ENCODE assay signal across 11 cellular contexts in genomic region chr4:139808381-139809206, GRCh38.
DNase-seq lines count a peak whose midpoint lies in the region; ATAC-seq and TF ChIP-seq lines count a peak whose summit lies in the region.
"Had no signal": no experiment of that assay in that cellular context is flagged by ENCODE, and none has a peak within 500 bp of the region (broad histone marks: within the 10 kb centered on the region; RNA-seq: fewer than 3 reads in every experiment).

No MANE protein-coding gene starts in this region.

- H3K79me2 ChIP-seq in mammary epithelial cell (ENCODE audit: insufficient read depth, low read length) (no peaks in the 10 kb centered on the region), PC-3 (ENCODE audit: low read length) (no peaks in the 10 kb centered on the region)

- no peaks in the 10 kb centered on the region for H3K9me2 ChIP-seq in PC-3 (replicated peaks; ENCODE audit: low read length)

- intact Hi-C loops in left ventricle myocardium inferior (cut with micrococcal nuclease): no loop called here
- intact Hi-C loops in mammary epithelial cell (cut with micrococcal nuclease): no loop called here
- intact Hi-C loops in PC-3 (cut with micrococcal nuclease): no loop called here

- H3K9ac ChIP-seq in mammary epithelial cell (ENCODE audit: insufficient read depth, low read length): no peak overlapping the region
- no peak overlapping the region for H3K9ac ChIP-seq in PC-3 (ENCODE audit: low read length)

- no peaks in the 10 kb centered on the region for H3F3A ChIP-seq in PC-3 (ENCODE audit: low read length, unreplicated experiment)

- H3K4me1 ChIP-seq in left ventricle myocardium inferior (peaks cover 17% of the 10 kb centered on the region), mammary epithelial cell (ENCODE audit: insufficient read depth, low read length) (no peaks in the 10 kb centered on the region), PC-3 (ENCODE audit: insufficient read depth, low read length) (no peaks in the 10 kb centered on the region)

- TF ChIP-seq CTCF in left ventricle myocardium inferior (IDR thresholded peaks at IDR 0.05; ENCODE audit: borderline replicate concordance) (no peak), GM13977 (IDR thresholded peaks at IDR 0.05; ENCODE audit: extremely low read depth, insufficient read depth, missing control alignments) (no peak), mammary epithelial cell (conservative IDR thresholded peaks at IDR 0.05 in 1 of 2, IDR thresholded peaks at IDR 0.05 in 1 of 2; ENCODE audit: extremely low read depth in 1 of 2, insufficient read depth in 1 of 2, low read depth in 1 of 2, low read length in 2 of 2) (no peak), PC-3 (conservative IDR thresholded peaks at IDR 0.05; ENCODE audit: low read depth, low read length) (no peak)

- WGBS in mammary epithelial cell (ENCODE audit: low coverage, missing lambda C conversion rate): 75% methylated on average over 7 of the region's 7 CpGs

- in situ Hi-C loops in GM13977 (cut with MboI; ENCODE audit: low pct_unique_long_range_greater_than_20kb, low sequenced_read_pairs, unreplicated experiment): no loop called here
- in situ Hi-C loops in mammary epithelial cell (cut with MboI; ENCODE audit: low sequenced_read_pairs in 2 of 2): no loop called here

- CTCF ChIA-PET in mammary epithelial cell (lab: Charles Lee; ENCODE audit: low non-redundant PET) (no interaction called here), PC-3 (lab: Charles Lee) (no interaction called here)

- DNase-seq in DMS79 treated with DMSO at 0.1 percent for 48 hours (lab: John Stamatoyannopoulos, UW): peak; percentile 24
- DNase-seq in DMS79 (lab: John Stamatoyannopoulos, UW): no peak
- peak; percentile 63 for DNase-seq in NCI-H82 (lab: John Stamatoyannopoulos, UW)
- no peak for DNase-seq in left ventricle myocardium inferior
- peak; percentile 11 for DNase-seq in skeletal muscle cell (ENCODE audit: low read depth)
- DNase-seq in GM13977 (ENCODE audit: low spot score): no peak
- no peak for DNase-seq in mammary epithelial cell
- no peak for DNase-seq in PC-3
- DNase-seq: 8988T; central memory CD4-positive, alpha-beta T cell had no signal

- POLR2A ChIA-PET in PC-3 (lab: Charles Lee; ENCODE audit: unreplicated experiment): no interaction called here

- H3K27me3 ChIP-seq in left ventricle myocardium inferior (ENCODE audit: low read depth) (no peaks in the 10 kb centered on the region), mammary epithelial cell (ENCODE audit: insufficient read depth, low read length) (peaks cover 4% of the 10 kb centered on the region), PC-3 (ENCODE audit: low read length) (no peaks in the 10 kb centered on the region)

- H4K20me1 ChIP-seq in mammary epithelial cell (ENCODE audit: insufficient read depth, low read length) (no peaks in the 10 kb centered on the region), PC-3 (ENCODE audit: low read length) (no peaks in the 10 kb centered on the region)

- H3K4me2 ChIP-seq in mammary epithelial cell (ENCODE audit: insufficient read depth, low read depth, low read length) (no peak overlapping the region), PC-3 (ENCODE audit: low read length) (no peak overlapping the region)

- dilution Hi-C loops in mammary epithelial cell (cut with HindIII; ENCODE audit: low sequenced_read_pairs): no loop called here

- H2AFZ ChIP-seq in mammary epithelial cell (ENCODE audit: low read depth, low read length) (no peak overlapping the region), PC-3 (ENCODE audit: low read length) (no peak overlapping the region)

- BruUV-seq in mammary epithelial cell (replicated peaks; lab: Mats Ljungman, UMichigan): no TSS peak
- no TSS peak for BruUV-seq in PC-3 (replicated peaks; lab: Mats Ljungman, UMichigan)

- H3K4me3 ChIP-seq in left ventricle myocardium inferior (no peak overlapping the region), skeletal muscle cell (ENCODE audit: low read depth, low read length) (no peak overlapping the region), mammary epithelial cell (replicated peaks in 1 of 3; ENCODE audit: insufficient read depth in 1 of 3, low read depth in 2 of 3, low read length in 3 of 3) (no peak overlapping the region), PC-3 (ENCODE audit: low read length) (no peak overlapping the region)
- H3K4me3 ChIP-seq: skin epidermis had no signal

- H3K9me3 ChIP-seq in left ventricle myocardium inferior (replicated peaks) (peaks cover 11% of the 10 kb centered on the region), mammary epithelial cell (replicated peaks; ENCODE audit: insufficient read depth, low read length) (no peaks in the 10 kb centered on the region), PC-3 (ENCODE audit: low read length) (no peaks in the 10 kb centered on the region)

- H3K27ac ChIP-seq in left ventricle myocardium inferior (replicated peaks) (peak overlapping the region; percentile 70), mammary epithelial cell (ENCODE audit: insufficient read depth, low read depth, low read length) (no peak overlapping the region), PC-3 (ENCODE audit: low read length) (no peak overlapping the region)

- H3K36me3 ChIP-seq in left ventricle myocardium inferior (no peaks in the 10 kb centered on the region), mammary epithelial cell (ENCODE audit: insufficient read depth, low read length) (no peaks in the 10 kb centered on the region), PC-3 (ENCODE audit: low read depth, low read length) (no peaks in the 10 kb centered on the region)

- no peak for ATAC-seq in PC-3

Comparison
In these comparisons a context has a peak if more than half of its experiments do, and no peak if none do; other contexts are left out.
1. DNase-seq: peak in DMS79 treated with DMSO at 0.1 percent for 48 hours (single experiment), NCI-H82 (single experiment) and skeletal muscle cell (single experiment); none in DMS79 (single experiment), left ventricle myocardium inferior (single experiment), GM13977 (single experiment), mammary epithelial cell (single experiment) and PC-3 (single experiment).